Comparison of ENCODE assay signal across 2 cellular contexts in genomic region chr18:63376493-63377053, GRCh38.
TF ChIP-seq lines count a peak whose summit lies in the region.

No MANE protein-coding gene starts in this region.

TF ChIP-seq in IMR-90, 13 proteins besides CTCF, POLR2A, EP300 and RAD21:
- TF ChIP-seq RCOR1 (IDR thresholded peaks at IDR 0.05; ENCODE audit: insufficient replicate concordance, low read length), result no peak
- TF ChIP-seq CEBPB (IDR thresholded peaks at IDR 0.05; ENCODE audit: low read depth, low read length), result peak; percentile 47; the same call in 1 of the 2 replicates
TF ChIP-seq in IMR-90: peak in this region for 1.

TF ChIP-seq in K562, 482 proteins besides CTCF, POLR2A, EP300 and RAD21:
- TF ChIP-seq RBM25 (IDR thresholded peaks at IDR 0.05; ENCODE audit: low read depth, low read length, severe bottlenecking) (peak; percentile 41), ZNF668 (CRISPR knock-in tag; IDR thresholded peaks at IDR 0.05) (no peak), ZNF274 (IDR thresholded peaks at IDR 0.05; ENCODE audit: borderline replicate concordance, low read depth, low read length) (no peak), ATF3 (IDR thresholded peaks at IDR 0.05) (peak; percentile 38), ATF3 (CRISPR knock-in tag; conservative IDR thresholded peaks at IDR 0.05) (no peak), CEBPB (tag; IDR thresholded peaks at IDR 0.05) (peak; percentile 54; the same call in 1 of the 2 replicates), ZNF589 (CRISPR knock-in tag; IDR thresholded peaks at IDR 0.05; ENCODE audit: low read depth) (no peak), ZNF518B (CRISPR knock-in tag; IDR thresholded peaks at IDR 0.05) (no peak), KLF6 (CRISPR knock-in tag; IDR thresholded peaks at IDR 0.05; ENCODE audit: borderline replicate concordance) (no peak)
